ENCODE assay signal across 19 cellular contexts in the genomic region with DNA sequence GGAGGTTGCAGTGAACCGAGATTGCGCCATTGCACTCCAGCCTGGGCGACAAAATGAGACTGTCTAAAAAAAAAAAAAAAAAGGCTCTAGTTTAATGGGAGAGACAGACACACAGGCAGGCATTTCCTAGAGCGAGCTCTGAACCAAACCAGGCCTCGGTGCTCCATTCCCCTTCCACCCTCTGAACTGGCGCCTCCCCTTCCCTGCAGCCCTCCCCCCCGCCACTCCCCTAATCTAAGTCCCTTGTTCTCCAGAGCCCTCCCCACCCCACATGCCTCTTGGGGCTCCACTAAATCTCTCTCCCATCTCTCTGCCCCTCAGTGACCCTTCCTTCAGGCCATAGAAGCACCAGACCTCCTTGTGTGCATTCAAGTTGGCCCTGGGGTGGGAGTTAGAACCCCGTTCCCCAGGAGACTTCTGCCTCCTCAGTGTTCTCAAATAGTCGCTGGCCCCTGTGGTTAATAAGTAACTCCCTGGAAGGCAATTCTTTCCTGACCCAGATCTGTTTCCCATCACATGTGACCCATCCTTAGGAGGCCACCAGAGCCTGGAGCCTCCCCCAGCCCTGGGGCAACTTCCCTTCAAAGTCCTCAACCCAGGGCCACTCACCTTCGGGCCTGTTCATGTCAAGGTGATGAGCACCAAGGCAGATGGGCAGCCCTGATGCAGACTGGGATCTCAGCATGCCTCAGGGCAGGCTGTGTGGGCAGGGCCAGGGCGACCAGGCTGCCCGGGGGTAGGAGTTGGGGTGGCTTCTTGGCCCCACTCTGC. TPM values are rescaled to one million over a fixed set of nuclear protein-coding genes. Genes with fewer than 3 reads are reported as not detected.
"Had no signal": no experiment of that assay in that cellular context is flagged by ENCODE, and none has a peak within 500 bp of the region (broad histone marks: within the 10 kb centered on the region; RNA-seq: fewer than 3 reads in every experiment).

No MANE protein-coding gene starts in this region.

- H3K27ac Mint-ChIP-seq: activated CD8-positive, alpha-beta T cell treated with anti-CD3 and anti-CD28 coated beads, Interleukin-2, amount 10 ng/mL, durations not matched to agents 7 days and 5 days; activated naive CD8-positive, alpha-beta T cell treated with anti-CD3 and anti-CD28 coated beads, Interleukin-2, amount 50 U/mL, for 24 hours had no signal

- FAIRE-seq: keratinocyte, urothelium cell line had no signal

- H3K36me3 ChIP-seq: cardiac muscle cell, lower lobe of right lung, prostate gland, sigmoid colon, suprapubic skin had no signal

- H3K27ac ChIP-seq: cardiac muscle cell, foreskin keratinocyte, lower lobe of right lung, prostate gland, sigmoid colon, suprapubic skin had no signal

- H3K36me3 Mint-ChIP-seq: naive thymus-derived CD4-positive, alpha-beta T cell; WTC11 had no signal

- H3K27me3 ChIP-seq: cardiac muscle cell had no signal

- ATAC-seq: activated CD8-positive, alpha-beta T cell treated with anti-CD3 and anti-CD28 coated beads, Interleukin-2, amount 10 ng/mL, durations not matched to agents 7 days and 5 days; activated naive CD8-positive, alpha-beta T cell treated with anti-CD3 and anti-CD28 coated beads, Interleukin-2, amount 50 U/mL, for 24 hours; foreskin keratinocyte; lower lobe of right lung; naive thymus-derived CD4-positive, alpha-beta T cell; WTC11 had no signal

- H3K9me3 ChIP-seq: lower lobe of right lung, prostate gland, sigmoid colon, suprapubic skin had no signal

- H3K4me1 Mint-ChIP-seq: WTC11 had no signal

- H3K9me3 Mint-ChIP-seq: activated naive CD8-positive, alpha-beta T cell treated with anti-CD3 and anti-CD28 coated beads, Interleukin-2, amount 50 U/mL, for 24 hours; naive thymus-derived CD4-positive, alpha-beta T cell; WTC11 had no signal

- H3K4me3 ChIP-seq: cardiac muscle cell, lower lobe of right lung, prostate gland, sigmoid colon, suprapubic skin had no signal

- DNase-seq: activated CD4-positive, alpha-beta T cell treated with anti-CD3 and anti-CD28 coated beads for 48 hours; activated CD8-positive, alpha-beta T cell treated with anti-CD3 and anti-CD28 coated beads, Interleukin-2, amount 10 ng/mL, durations not matched to agents 7 days and 5 days; activated naive CD4-positive, alpha-beta T cell treated with Interleukin-2 at 50 U/mL for 16 hours; activated naive CD8-positive, alpha-beta T cell treated with anti-CD3 and anti-CD28 coated beads, Interleukin-2, amount 50 U/mL, for 24 hours; foreskin keratinocyte; head of caudate nucleus; lower lobe of right lung; naive thymus-derived CD4-positive, alpha-beta T cell; nucleus accumbens; sigmoid colon; stimulated activated CD4-positive, alpha-beta T cell treated with anti-CD3 and anti-CD28 coated beads, Interleukin-2, amount 100 ng/mL, for 24 hours; stimulated activated naive CD4-positive, alpha-beta T cell treated with Interleukin-2 at 50 U/mL for 16 hours; T-helper 1 cell had no signal

- H3K4me1 ChIP-seq: foreskin keratinocyte, lower lobe of right lung, prostate gland, sigmoid colon, suprapubic skin had no signal

- H3K4me3 Mint-ChIP-seq: activated CD8-positive, alpha-beta T cell treated with anti-CD3 and anti-CD28 coated beads, Interleukin-2, amount 10 ng/mL, durations not matched to agents 7 days and 5 days; activated naive CD8-positive, alpha-beta T cell treated with anti-CD3 and anti-CD28 coated beads, Interleukin-2, amount 50 U/mL, for 24 hours; naive thymus-derived CD4-positive, alpha-beta T cell; WTC11 had no signal

RNA-seq across cellular contexts. Expression of gene OPRD1, which starts 59.8 kb away (rescaled TPM):
- total RNA-seq: activated CD8-positive, alpha-beta T cell treated with anti-CD3 and anti-CD28 coated beads, Interleukin-2, amount 10 ng/mL, durations not matched to agents 7 days and 5 days; foreskin keratinocyte; lower lobe of right lung; naive thymus-derived CD4-positive, alpha-beta T cell; suprapubic skin had no signal
- polyA plus RNA-seq: foreskin keratinocyte; keratinocyte; naive thymus-derived CD4-positive, alpha-beta T cell had no signal
